32 cellular contexts compared by ENCODE assay signal in the genomic region with DNA sequence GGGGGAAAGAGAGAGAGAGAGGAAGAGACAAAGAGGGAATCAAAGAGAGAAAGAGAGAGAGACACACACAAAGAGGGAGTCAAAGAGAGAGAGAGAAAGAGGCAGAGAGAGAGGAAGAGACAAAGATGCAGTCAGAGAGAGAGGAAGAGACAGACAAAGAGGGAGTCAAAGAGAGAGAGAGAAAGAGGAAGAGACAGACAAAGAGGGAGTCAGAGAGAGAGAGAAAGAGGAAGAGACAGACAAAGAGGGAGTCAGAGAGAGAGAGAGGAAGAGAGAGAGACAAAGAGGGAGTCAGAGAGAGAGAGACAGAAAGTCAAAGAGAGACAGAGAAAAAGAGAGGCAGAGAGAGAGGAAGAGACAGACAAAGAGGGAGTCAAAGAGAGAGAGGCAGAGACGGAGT. TPM values are rescaled to one million over a fixed set of nuclear protein-coding genes. Genes with fewer than 3 reads are reported as not detected.
DNase-seq lines count a peak whose midpoint lies in the region; ATAC-seq and TF ChIP-seq lines count a peak whose summit lies in the region.
"Had no signal": no experiment of that assay in that cellular context is flagged by ENCODE, and none has a peak within 500 bp of the region (broad histone marks: within the 10 kb centered on the region; RNA-seq: fewer than 3 reads in every experiment).

No MANE protein-coding gene starts in this region.

- H3K23me2 ChIP-seq in H9 (ENCODE audit: insufficient read length, low read depth, low read length, poor library complexity, severe bottlenecking): peaks cover 3% of the 10 kb centered on the region

- peaks cover 5% of the 10 kb centered on the region for H3K27me3 Mint-ChIP-seq in activated CD4-positive, alpha-beta T cell treated with anti-CD3 and anti-CD28 coated beads, Interleukin-2, amount 10 ng/mL, durations not matched to agents 24 days and 14 days
- H3K27me3 Mint-ChIP-seq in H9 (ENCODE audit: low read depth): peaks cover 1% of the 10 kb centered on the region; the same call in 1 of the 2 replicates
- peaks cover 7% of the 10 kb centered on the region for H3K27me3 Mint-ChIP-seq in activated T-helper 1 cell treated with anti-CD3 and anti-CD28 coated beads, Interleukin-12 subunit alpha, Interleukin-12 subunit beta, Interleukin-2, Interleukin-4 antibody, amounts not matched to agents 30 ng/mL and 10 ng/mL and 1 ng/mL, durations not matched to agents 14 hours and 24 hours and 36 hours (ENCODE audit: insufficient read depth)
- H3K27me3 Mint-ChIP-seq in immature natural killer cell (ENCODE audit: low read depth in 3 of 3): peaks cover 10 to 23% (median 15%) of the 10 kb centered on the region in 3 donors

- H3K79me1 ChIP-seq in H9 (ENCODE audit: insufficient read depth, low read depth, low read length, poor library complexity, severe bottlenecking): no peaks in the 10 kb centered on the region

- H3K4me3 ChIP-seq in tibial nerve: no peak overlapping the region
- H3K4me3 ChIP-seq: A549, adrenal gland, right lobe of liver, SJSA1, spleen, thyroid gland had no signal

- H3K4me1 ChIP-seq in H9 (ENCODE audit: insufficient read depth, low read length): peaks cover 2% of the 10 kb centered on the region; the same call in 1 of the 2 replicates
- H3K4me1 ChIP-seq in tibial nerve: no peaks in the 10 kb centered on the region
- H3K4me1 ChIP-seq: A549, adrenal gland, right lobe of liver, SJSA1, thyroid gland had no signal

- H3K4me2 ChIP-seq in H9 (ENCODE audit: insufficient read depth, insufficient read length, low read length): no peak overlapping the region
- H3K4me2 ChIP-seq: A549 had no signal

- H3K4me1 Mint-ChIP-seq in activated CD4-positive, alpha-beta T cell treated with anti-CD3 and anti-CD28 coated beads, Interleukin-2, amount 10 ng/mL, durations not matched to agents 24 days and 14 days: peaks cover 43% of the 10 kb centered on the region
- peaks cover 46 to 50% of the 10 kb centered on the region in 2 experiments for H3K4me1 Mint-ChIP-seq in H9
- peaks cover 69% of the 10 kb centered on the region for H3K4me1 Mint-ChIP-seq in activated T-helper 1 cell treated with anti-CD3 and anti-CD28 coated beads, Interleukin-12 subunit alpha, Interleukin-12 subunit beta, Interleukin-2, Interleukin-4 antibody, amounts not matched to agents 30 ng/mL and 10 ng/mL and 1 ng/mL, durations not matched to agents 14 hours and 24 hours and 36 hours (ENCODE audit: low read depth)
- H3K4me1 Mint-ChIP-seq in immature natural killer cell: peaks cover 46 to 61% of the 10 kb centered on the region in 2 donors

- no peak overlapping the region for H2BK15ac ChIP-seq in H9 (ENCODE audit: low read depth, low read length)

- TF ChIP-seq EP300 in tibial nerve (IDR thresholded peaks at IDR 0.05): no peak

- no peak overlapping the region for H4K8ac ChIP-seq in H9 (replicated peaks; ENCODE audit: insufficient read length, low read depth, low read length)

- no peaks in the 10 kb centered on the region for H3K36me3 Mint-ChIP-seq in activated CD4-positive, alpha-beta T cell treated with anti-CD3 and anti-CD28 coated beads, Interleukin-2, amount 10 ng/mL, durations not matched to agents 24 days and 14 days (ENCODE audit: low read depth)
- H3K36me3 Mint-ChIP-seq in H9 (ENCODE audit: insufficient read depth in 1 of 3, low read depth in 3 of 3): peaks cover 8 to 13% (median 8%) of the 10 kb centered on the region in 3 experiments
- no peaks in the 10 kb centered on the region for H3K36me3 Mint-ChIP-seq in activated T-helper 1 cell treated with anti-CD3 and anti-CD28 coated beads, Interleukin-12 subunit alpha, Interleukin-12 subunit beta, Interleukin-2, Interleukin-4 antibody, amounts not matched to agents 30 ng/mL and 10 ng/mL and 1 ng/mL, durations not matched to agents 14 hours and 24 hours and 36 hours (ENCODE audit: low read depth)
- H3K36me3 Mint-ChIP-seq in immature natural killer cell: no peaks in the 10 kb centered on the region

- H3K79me2 ChIP-seq in H9 (ENCODE audit: insufficient read depth, low read length): no peaks in the 10 kb centered on the region

- H4K20me1 ChIP-seq in H9 (ENCODE audit: control insufficient read depth, insufficient read depth, insufficient read length): no peaks in the 10 kb centered on the region

- no peak overlapping the region for H2AK5ac ChIP-seq in H9 (ENCODE audit: insufficient read length, low read length)

- no peak overlapping the region for H2BK12ac ChIP-seq in H9 (ENCODE audit: insufficient read length, low read depth, low read length)

- intact Hi-C loops in activated CD4-positive, alpha-beta T cell treated with anti-CD3 and anti-CD28 coated beads, Interleukin-2, amount 10 ng/mL, durations not matched to agents 24 days and 14 days (cut with micrococcal nuclease): no loop called here
- intact Hi-C loops in activated T-helper 1 cell treated with anti-CD3 and anti-CD28 coated beads, Interleukin-12 subunit alpha, Interleukin-12 subunit beta, Interleukin-2, Interleukin-4 antibody, amounts not matched to agents 30 ng/mL and 10 ng/mL and 1 ng/mL, durations not matched to agents 14 hours and 24 hours and 36 hours (cut with micrococcal nuclease): loop anchor here (5.0 kb wide), 2 partner anchors 195 to 325 kb away; a partner anchor contains a TSS

- no peak for TF ChIP-seq CTCF in H9 (conservative IDR thresholded peaks at IDR 0.05)
- TF ChIP-seq CTCF in tibial nerve (IDR thresholded peaks at IDR 0.05): no peak

- no peak overlapping the region for H3K14ac ChIP-seq in H9 (ENCODE audit: insufficient read depth, low read length)

- ATAC-seq in GM18867 (IDR thresholded peaks at IDR 0.05; ENCODE audit: unreplicated experiment): no peak
- ATAC-seq: A549; activated CD4-positive, alpha-beta T cell treated with anti-CD3 and anti-CD28 coated beads for 36 hours; activated T-cell treated with anti-CD3 and anti-CD28 coated beads, Interleukin-2, amount 50 U/mL, for 4 hours; left lobe of liver; right lobe of liver had no signal

- no peak overlapping the region for H4K91ac ChIP-seq in H9 (ENCODE audit: insufficient read length, low read depth, low read length)

- H3K18ac ChIP-seq in H9 (ENCODE audit: insufficient read length, low read depth, low read length): no peak overlapping the region

- H4K5ac ChIP-seq in H9 (ENCODE audit: insufficient read length, low read depth, low read length): no peak overlapping the region

- no peak overlapping the region for H3K27ac ChIP-seq in H9 (ENCODE audit: insufficient read length, low read depth, low read length)
- no peak overlapping the region for H3K27ac ChIP-seq in tibial nerve
- H3K27ac ChIP-seq: A549, adrenal gland, right lobe of liver, SJSA1, spleen, thyroid gland had no signal

- H3K56ac ChIP-seq in H9 (ENCODE audit: insufficient read length, low read depth, low read length): no peak overlapping the region

- no peak for DNase-seq in activated CD4-positive, alpha-beta T cell treated with anti-CD3 and anti-CD28 coated beads, Interleukin-2, amount 10 ng/mL, durations not matched to agents 24 days and 14 days
- DNase-seq in activated CD4-positive, alpha-beta T cell treated with anti-CD3 and anti-CD28 coated beads, Interleukin-2, amount 50 U/mL, for 48 hours: no peak
- no peak for DNase-seq in H9
- DNase-seq in activated T-helper 1 cell treated with anti-CD3 and anti-CD28 coated beads, Interleukin-12 subunit alpha, Interleukin-12 subunit beta, Interleukin-2, Interleukin-4 antibody, amounts not matched to agents 30 ng/mL and 10 ng/mL and 1 ng/mL, durations not matched to agents 14 hours and 24 hours and 36 hours (ENCODE audit: low spot score): no peak
- no peak for DNase-seq in immature natural killer cell
- DNase-seq in activated naive CD4-positive, alpha-beta T cell (lab: John Stamatoyannopoulos, UW): no peak
- no peak for DNase-seq in tibial nerve (ENCODE audit: low spot score in 2 of 2)
- DNase-seq: activated CD4-positive, alpha-beta T cell treated with anti-CD3 and anti-CD28 coated beads for 36 hours; activated naive CD4-positive, alpha-beta T cell treated with Interleukin-2 at 50 U/mL for 16 hours; activated T-cell treated with anti-CD3 and anti-CD28 coated beads, Interleukin-2, amount 50 U/mL, for 4 hours; adrenal gland; CD4-positive, alpha-beta memory T cell; cerebellar nuclear complex; hippocampal formation; KBM-7; NCI-H1092 treated with DMSO at 0.1 percent for 48 hours; NCI-H1694 treated with DMSO at 0.1 percent for 48 hours; nucleus accumbens; right lobe of liver; RPMI8226; spleen; stimulated activated CD4-positive, alpha-beta T cell treated with anti-CD3 and anti-CD28 coated beads, Interleukin-2, amount 100 ng/mL, for 24 hours; thyroid gland had no signal

- H3K9me3 ChIP-seq in H9 (ENCODE audit: control insufficient read depth, low read depth, low read length): peaks cover 8% of the 10 kb centered on the region
- no peaks in the 10 kb centered on the region for H3K9me3 ChIP-seq in tibial nerve
- H3K9me3 ChIP-seq: A549, adrenal gland, right lobe of liver, SJSA1, spleen, thyroid gland had no signal

- no CpG with 5 or more reads among the region's 1 CpG for WGBS in H9 (ENCODE audit: extremely low coverage, insufficient read length, low lambda C conversion rate)
- WGBS in tibial nerve, 2 donors: 53 to 91% methylated on average over 1 of the region's 1 CpG

- H2BK20ac ChIP-seq in H9 (ENCODE audit: low read depth, low read length, poor library complexity, severe bottlenecking): no peak overlapping the region

- H3K27ac Mint-ChIP-seq in activated CD4-positive, alpha-beta T cell treated with anti-CD3 and anti-CD28 coated beads, Interleukin-2, amount 10 ng/mL, durations not matched to agents 24 days and 14 days: peak overlapping the region; percentile 72
- peak overlapping the region in 2 of 3 experiments; percentile 8 to 15; a peak in 3 of 7 replicates for H3K27ac Mint-ChIP-seq in H9
- peak overlapping the region; percentile 50 for H3K27ac Mint-ChIP-seq in activated T-helper 1 cell treated with anti-CD3 and anti-CD28 coated beads, Interleukin-12 subunit alpha, Interleukin-12 subunit beta, Interleukin-2, Interleukin-4 antibody, amounts not matched to agents 30 ng/mL and 10 ng/mL and 1 ng/mL, durations not matched to agents 14 hours and 24 hours and 36 hours
- peak overlapping the region in 5 of 6 donors; percentile 19 to 73 (median 54) for H3K27ac Mint-ChIP-seq in immature natural killer cell
- H3K27ac Mint-ChIP-seq: activated CD4-positive, alpha-beta T cell treated with anti-CD3 and anti-CD28 coated beads for 36 hours; progenitor cell of endocrine pancreas had no signal

- no peak overlapping the region for H3K23ac ChIP-seq in H9 (ENCODE audit: insufficient read length, low read depth, low read length)

- H3K36me3 ChIP-seq in tibial nerve: no peaks in the 10 kb centered on the region
- H3K36me3 ChIP-seq: adrenal gland, right lobe of liver, SJSA1, spleen, thyroid gland had no signal

- H2BK120ac ChIP-seq in H9 (ENCODE audit: low read depth, low read length, poor library complexity, severe bottlenecking): no peak overlapping the region

- no peak overlapping the region for H3K9ac ChIP-seq in H9 (ENCODE audit: extremely low read depth, insufficient read length, low read length)

- H2BK5ac ChIP-seq in H9 (ENCODE audit: insufficient read length, low read length): no peak overlapping the region

- H3K4ac ChIP-seq in H9 (ENCODE audit: low read depth, low read length): no peak overlapping the region

- H3K27me3 ChIP-seq in H9 (ENCODE audit: insufficient read depth, low read length): no peaks in the 10 kb centered on the region
- H3K27me3 ChIP-seq in tibial nerve: peaks cover 0 to 4% of the 10 kb centered on the region in 2 donors
- H3K27me3 ChIP-seq: right lobe of liver, SJSA1, thyroid gland had no signal

- no peaks in the 10 kb centered on the region for H3K9me3 Mint-ChIP-seq in activated CD4-positive, alpha-beta T cell treated with anti-CD3 and anti-CD28 coated beads, Interleukin-2, amount 10 ng/mL, durations not matched to agents 24 days and 14 days
- H3K9me3 Mint-ChIP-seq in H9: peaks cover 59 to 74% of the 10 kb centered on the region in 2 experiments
- H3K9me3 Mint-ChIP-seq in activated T-helper 1 cell treated with anti-CD3 and anti-CD28 coated beads, Interleukin-12 subunit alpha, Interleukin-12 subunit beta, Interleukin-2, Interleukin-4 antibody, amounts not matched to agents 30 ng/mL and 10 ng/mL and 1 ng/mL, durations not matched to agents 14 hours and 24 hours and 36 hours: no peaks in the 10 kb centered on the region
- H3K9me3 Mint-ChIP-seq in immature natural killer cell: no peaks in the 10 kb centered on the region
- H3K9me3 Mint-ChIP-seq: activated T-cell treated with anti-CD3 and anti-CD28 coated beads, Interleukin-2, amount 50 U/mL, for 4 hours; CD4-positive, alpha-beta memory T cell had no signal

- no peak for TF ChIP-seq POLR2A in tibial nerve (IDR thresholded peaks at IDR 0.05)

- peak overlapping the region; percentile 2 for H3K4me3 Mint-ChIP-seq in activated CD4-positive, alpha-beta T cell treated with anti-CD3 and anti-CD28 coated beads, Interleukin-2, amount 10 ng/mL, durations not matched to agents 24 days and 14 days
- H3K4me3 Mint-ChIP-seq in H9: peak overlapping the region in 1 of 2 experiments; percentile 1; a peak in 2 of 5 replicates
- H3K4me3 Mint-ChIP-seq in activated T-helper 1 cell treated with anti-CD3 and anti-CD28 coated beads, Interleukin-12 subunit alpha, Interleukin-12 subunit beta, Interleukin-2, Interleukin-4 antibody, amounts not matched to agents 30 ng/mL and 10 ng/mL and 1 ng/mL, durations not matched to agents 14 hours and 24 hours and 36 hours: peak overlapping the region; percentile 2
- H3K4me3 Mint-ChIP-seq in immature natural killer cell: peak overlapping the region in 3 of 5 donors; percentile 2 to 68 (median 52)
- H3K4me3 Mint-ChIP-seq: activated CD4-positive, alpha-beta T cell treated with anti-CD3 and anti-CD28 coated beads for 36 hours; activated T-cell treated with anti-CD3 and anti-CD28 coated beads, Interleukin-2, amount 50 U/mL, for 4 hours; CD4-positive, alpha-beta memory T cell had no signal

- H2AFZ ChIP-seq in H9 (ENCODE audit: low read length): no peak overlapping the region

- H3T11ph ChIP-seq in H9 (ENCODE audit: low read length): no peak overlapping the region

RNA-seq across cellular contexts. Expression of a gene that starts 45.5 kb away (rescaled TPM):
- not detected in 2 replicates for total RNA-seq in activated CD4-positive, alpha-beta T cell treated with anti-CD3 and anti-CD28 coated beads, Interleukin-2, amount 10 ng/mL, durations not matched to agents 24 days and 14 days
- total RNA-seq in H9 (2021): 0.28 TPM in 1 of 2 replicates, not detected in the other
- not detected in 2 replicates for total RNA-seq in activated T-helper 1 cell treated with anti-CD3 and anti-CD28 coated beads, Interleukin-12 subunit alpha, Interleukin-12 subunit beta, Interleukin-2, Interleukin-4 antibody, amounts not matched to agents 30 ng/mL and 10 ng/mL and 1 ng/mL, durations not matched to agents 14 hours and 24 hours and 36 hours
- not detected for polyA plus RNA-seq in immature natural killer cell
- total RNA-seq in tibial nerve: not detected
- total RNA-seq: activated CD4-positive, alpha-beta T cell treated with anti-CD3 and anti-CD28 coated beads for 36 hours; activated T-cell treated with anti-CD3 and anti-CD28 coated beads, Interleukin-2, amount 50 U/mL, for 4 hours; adrenal gland; CD4-positive, alpha-beta memory T cell; left lobe of liver; M059J; NCI-H460; OCI-LY7; progenitor cell of endocrine pancreas; right lobe of liver; SJSA1; spleen; T-helper 2 cell treated with Interferon-gamma antibody and Interleukin-4, amounts not matched to agents 100 ng/mL and 5 ng/mL, for 36 hours; thyroid gland had no signal
- polyA plus RNA-seq: A549; adrenal gland; CD4-positive, alpha-beta memory T cell; spleen had no signal

RNA-seq across cellular contexts. Expression of a gene that starts 53.4 kb away (rescaled TPM):
- 0.50 and 0.58 TPM in 2 replicates for total RNA-seq in activated CD4-positive, alpha-beta T cell treated with anti-CD3 and anti-CD28 coated beads, Interleukin-2, amount 10 ng/mL, durations not matched to agents 24 days and 14 days
- total RNA-seq in H9 (2021) (0.50 and 0.55 TPM in 2 replicates), tibial nerve (1 to 10 TPM; 1.4 to 3.0 (median 2.0) TPM)
- 0.49 and 1.2 TPM in 2 replicates for total RNA-seq in activated T-helper 1 cell treated with anti-CD3 and anti-CD28 coated beads, Interleukin-12 subunit alpha, Interleukin-12 subunit beta, Interleukin-2, Interleukin-4 antibody, amounts not matched to agents 30 ng/mL and 10 ng/mL and 1 ng/mL, durations not matched to agents 14 hours and 24 hours and 36 hours
- polyA plus RNA-seq in immature natural killer cell: under 1 TPM in 1 of 3 donors, not detected in 2; 0.26 TPM
- total RNA-seq: NCI-H460 had no signal
- polyA plus RNA-seq: CD4-positive, alpha-beta memory T cell had no signal

RNA-seq across cellular contexts. Expression of a gene that starts 53.7 kb away (rescaled TPM):
- total RNA-seq in activated CD4-positive, alpha-beta T cell treated with anti-CD3 and anti-CD28 coated beads, Interleukin-2, amount 10 ng/mL, durations not matched to agents 24 days and 14 days: not detected in 2 replicates
- not detected in 2 replicates for total RNA-seq in H9 (2021)
- total RNA-seq in activated T-helper 1 cell treated with anti-CD3 and anti-CD28 coated beads, Interleukin-12 subunit alpha, Interleukin-12 subunit beta, Interleukin-2, Interleukin-4 antibody, amounts not matched to agents 30 ng/mL and 10 ng/mL and 1 ng/mL, durations not matched to agents 14 hours and 24 hours and 36 hours: not detected in 2 replicates
- polyA plus RNA-seq in immature natural killer cell: not detected
- total RNA-seq in tibial nerve: not detected
- total RNA-seq: activated CD4-positive, alpha-beta T cell treated with anti-CD3 and anti-CD28 coated beads for 36 hours; activated T-cell treated with anti-CD3 and anti-CD28 coated beads, Interleukin-2, amount 50 U/mL, for 4 hours; adrenal gland; CD4-positive, alpha-beta memory T cell; left lobe of liver; M059J; NCI-H460; OCI-LY7; right lobe of liver; SJSA1; spleen; T-helper 2 cell treated with Interferon-gamma antibody and Interleukin-4, amounts not matched to agents 100 ng/mL and 5 ng/mL, for 36 hours; thyroid gland had no signal
- polyA plus RNA-seq: A549; adrenal gland; CD4-positive, alpha-beta memory T cell; spleen had no signal

Comparison
In these comparisons a context has a peak if more than half of its experiments do, and no peak if none do; other contexts are left out.
1. H3K27ac Mint-ChIP-seq: peak in every context shown above with its lines; median percentile 72 in activated CD4-positive, alpha-beta T cell treated with anti-CD3 and anti-CD28 coated beads, Interleukin-2, amount 10 ng/mL, durations not matched to agents 24 days and 14 days; 54 in immature natural killer cell; 50 in activated T-helper 1 cell treated with anti-CD3 and anti-CD28 coated beads, Interleukin-12 subunit alpha, Interleukin-12 subunit beta, Interleukin-2, Interleukin-4 antibody, amounts not matched to agents 30 ng/mL and 10 ng/mL and 1 ng/mL, durations not matched to agents 14 hours and 24 hours and 36 hours; 12 in H9.